In the genomic region with DNA sequence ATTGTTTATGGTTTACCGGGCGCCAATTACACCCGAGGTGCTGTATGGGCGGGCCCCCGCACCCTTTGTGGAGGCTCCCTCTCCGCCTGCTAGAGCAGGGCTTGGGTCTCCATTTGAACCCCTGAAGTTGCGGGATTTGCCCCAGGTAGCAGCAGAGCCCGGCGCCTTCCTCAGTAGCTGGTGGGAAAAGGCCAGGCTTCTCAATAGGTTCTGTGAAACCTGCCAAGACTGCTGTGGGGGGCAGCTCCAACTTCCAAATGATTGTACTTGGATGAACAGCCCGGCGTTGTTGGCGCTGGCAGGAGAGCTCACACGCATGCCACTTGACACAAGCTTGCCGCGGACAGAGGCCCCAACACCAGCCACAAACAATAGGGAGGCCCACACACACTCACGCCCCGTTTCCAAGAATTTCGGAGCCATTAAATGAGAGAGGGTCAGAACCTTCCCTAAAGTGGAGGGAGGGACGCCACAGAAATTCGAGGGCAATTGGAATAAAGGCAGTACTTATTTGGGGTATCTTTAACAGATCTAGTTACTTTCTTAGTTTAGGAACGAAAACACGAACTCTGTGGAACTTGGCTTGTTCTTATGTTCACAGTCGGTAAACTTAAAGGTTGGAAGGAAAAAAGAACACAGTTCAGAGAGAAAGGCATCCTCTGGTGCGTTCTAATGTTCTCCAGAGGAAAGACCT, we compare ENCODE assay signal across 8 cellular contexts. TPM values are rescaled to one million over a fixed set of nuclear protein-coding genes. Genes with fewer than 3 reads are reported as not detected.
A peak's percentile ranks its signal among the peaks of the same experiment; 100 is the strongest.
DNase-seq lines count a peak whose midpoint lies in the region; ATAC-seq and TF ChIP-seq lines count a peak whose summit lies in the region.

No MANE protein-coding gene starts in this region.

- peaks cover 75% of the 10 kb centered on the region for H3K27me3 ChIP-seq in ectodermal cell (ENCODE audit: control insufficient read depth, insufficient read depth, low read length, poor library complexity, severe bottlenecking)

- no peak overlapping the region for H3K4me3 ChIP-seq in HEK293 (ENCODE audit: low read depth, low read length)
- H3K4me3 ChIP-seq in ectodermal cell (ENCODE audit: insufficient read depth, low read depth, low read length): peak overlapping the region; percentile 44

- peak overlapping the region; percentile 98 for H3K27ac ChIP-seq in 22Rv1
- no peak overlapping the region for H3K27ac ChIP-seq in HEK293 (ENCODE audit: extremely low read depth, low read depth, low read length)
- H3K27ac ChIP-seq in ectodermal cell (ENCODE audit: insufficient read depth, low read depth, low read length, poor library complexity, severe bottlenecking): no peak overlapping the region

- no peak overlapping the region for H3K27ac Mint-ChIP-seq in naive B cell

- ATAC-seq in naive B cell (ENCODE audit: low read depth in 2 of 2): no peak
- no peak for ATAC-seq in HG03378 (IDR thresholded peaks at IDR 0.05; ENCODE audit: unreplicated experiment)
- ATAC-seq in GM19035 (IDR thresholded peaks at IDR 0.05; ENCODE audit: unreplicated experiment): no peak

- H3K9me3 Mint-ChIP-seq in naive B cell: no peaks in the 10 kb centered on the region

- peaks cover 18 to 47% (median 45%) of the 10 kb centered on the region in 3 donors for H3K27me3 Mint-ChIP-seq in naive B cell

- H3K4me3 Mint-ChIP-seq in naive B cell: peak overlapping the region in 6 of 8 donors; percentile 21 to 74 (median 44)

- POLR2A ChIA-PET in HEK293 (lab: Yijun Ruan, JAX): no interaction called here

- H3K4me1 ChIP-seq in HEK293 (ENCODE audit: control insufficient read depth, insufficient read depth, low read length): peaks cover 3% of the 10 kb centered on the region; the same call in 1 of the 2 replicates
- H3K4me1 ChIP-seq in ectodermal cell (ENCODE audit: control insufficient read depth, insufficient read depth, low read length): peaks cover 57% of the 10 kb centered on the region

- no peak for DNase-seq in naive B cell
- no peak for DNase-seq in Kasumi-1 (lab: John Stamatoyannopoulos, UW)
- DNase-seq in activated CD8-positive, alpha-beta memory T cell treated with anti-CD3 and anti-CD28 coated beads, Interleukin-2, amount 50 U/mL, for 48 hours: no peak

- H3K9me3 ChIP-seq in HEK293 (ENCODE audit: control insufficient read depth, insufficient read depth, low read depth, low read length) (no peaks in the 10 kb centered on the region), ectodermal cell (ENCODE audit: control insufficient read depth, low read length) (no peaks in the 10 kb centered on the region)

- peaks cover 13 to 18% (median 16%) of the 10 kb centered on the region in 3 donors for H3K4me1 Mint-ChIP-seq in naive B cell

- CTCF ChIA-PET in HEK293 (lab: Yijun Ruan, JAX): no interaction called here

- peaks cover 0 to 4% of the 10 kb centered on the region in 2 donors for H3K36me3 Mint-ChIP-seq in naive B cell

- WGBS in ectodermal cell, 2 experiments: 6 to 8% methylated on average over 24 of the region's 24 CpGs

- no peak for TF ChIP-seq CTCF in 22Rv1 (IDR thresholded peaks at IDR 0.05)
- no peak for TF ChIP-seq CTCF in HEK293 (tag by site-specific recombination; IDR thresholded peaks at IDR 0.05)

- H3K36me3 ChIP-seq in HEK293 (ENCODE audit: control insufficient read depth in 2 of 2, insufficient read depth in 1 of 2, low read length in 2 of 2) (no peaks in the 10 kb centered on the region), ectodermal cell (ENCODE audit: control insufficient read depth, insufficient read depth, low read length) (no peaks in the 10 kb centered on the region)

TF ChIP-seq in HEK293, 187 proteins besides CTCF, POLR2A, EP300 and RAD21:
- no peak for TF ChIP-seq ZNF169 (tag by site-specific recombination; IDR thresholded peaks at IDR 0.05)
- TF ChIP-seq REPIN1 (tag by site-specific recombination; IDR thresholded peaks at IDR 0.05; ENCODE audit: low read depth): no peak
- no peak for TF ChIP-seq ZNF416 (tag by site-specific recombination; IDR thresholded peaks at IDR 0.05)
- TF ChIP-seq ZFHX2 (tag by site-specific recombination; conservative IDR thresholded peaks at IDR 0.05): 0 out of 2 replicates have a peak, but pooled peaks have one; percentile 2
- TF ChIP-seq GLI4 (tag by site-specific recombination; IDR thresholded peaks at IDR 0.05): no peak
- TF ChIP-seq ZNF37A (tag by site-specific recombination; IDR thresholded peaks at IDR 0.05): no peak
- TF ChIP-seq, protein P1, sequence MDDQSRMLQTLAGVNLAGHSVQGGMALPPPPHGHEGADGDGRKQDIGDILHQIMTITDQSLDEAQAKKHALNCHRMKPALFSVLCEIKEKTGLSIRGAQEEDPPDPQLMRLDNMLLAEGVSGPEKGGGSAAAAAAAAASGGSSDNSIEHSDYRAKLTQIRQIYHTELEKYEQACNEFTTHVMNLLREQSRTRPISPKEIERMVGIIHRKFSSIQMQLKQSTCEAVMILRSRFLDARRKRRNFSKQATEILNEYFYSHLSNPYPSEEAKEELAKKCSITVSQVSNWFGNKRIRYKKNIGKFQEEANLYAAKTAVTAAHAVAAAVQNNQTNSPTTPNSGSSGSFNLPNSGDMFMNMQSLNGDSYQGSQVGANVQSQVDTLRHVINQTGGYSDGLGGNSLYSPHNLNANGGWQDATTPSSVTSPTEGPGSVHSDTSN (CRISPR knock-in tag; IDR thresholded peaks at IDR 0.05): no peak

RNA-seq across cellular contexts. Expression of gene EPHB3, which starts 1.4 kb away (rescaled TPM):
- polyA plus RNA-seq in ectodermal cell (2013, experiment 1 of 4): 4.5 TPM
- polyA plus RNA-seq in ectodermal cell (2013, experiment 2 of 4): 3.9 TPM
- polyA plus RNA-seq in ectodermal cell (2013, experiment 3 of 4): 4.7 TPM
- 4.4 TPM for polyA plus RNA-seq in ectodermal cell (2013, experiment 4 of 4)
- not detected for polyA plus RNA-seq in naive B cell (ENCODE audit: low read depth in 6 of 6)
